ENCODE assay signal across 2 cellular contexts in the genomic region with DNA sequence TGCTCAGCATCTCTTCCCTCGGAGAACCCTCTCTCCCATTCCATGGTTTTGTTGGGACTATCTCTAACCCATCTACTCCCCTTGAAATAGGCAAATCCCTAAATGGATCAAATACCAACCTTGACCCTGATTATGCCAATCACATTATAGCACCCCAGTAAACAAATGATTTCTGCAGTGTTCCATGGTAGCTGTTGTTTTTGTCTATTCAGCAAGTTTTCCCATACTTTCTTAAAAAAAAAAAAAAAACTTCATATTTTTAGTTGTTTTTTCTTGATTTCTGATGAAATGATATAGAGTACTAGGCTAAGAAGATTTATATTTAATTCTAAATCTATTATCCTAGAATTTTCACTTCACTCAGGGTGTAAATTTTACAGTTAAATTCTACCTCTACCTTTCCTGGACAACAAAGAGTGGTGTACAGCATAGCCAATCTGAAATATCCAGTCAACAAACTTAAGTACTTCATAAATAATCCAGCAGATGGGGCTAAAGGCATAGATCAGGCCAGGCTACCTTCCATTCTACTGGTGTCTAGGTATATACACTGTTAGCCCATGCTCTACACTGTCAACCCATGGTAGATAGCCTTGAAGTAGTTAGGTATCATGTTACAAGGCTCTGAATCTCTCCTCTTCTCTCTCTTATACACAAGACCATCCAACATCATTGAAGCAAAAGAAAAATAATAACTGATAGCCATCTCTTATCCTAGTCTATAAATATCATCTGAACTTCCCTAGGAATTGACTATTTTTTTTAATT.
A peak's percentile ranks its signal among the peaks of the same experiment; 100 is the strongest.
TF ChIP-seq lines count a peak whose summit lies in the region.

No MANE protein-coding gene starts in this region.

TF ChIP-seq in Ishikawa, 13 proteins besides CTCF, POLR2A, EP300 and RAD21 (continued from another document):
- no peak for TF ChIP-seq FOXM1 (IDR thresholded peaks at IDR 0.05; ENCODE audit: borderline replicate concordance, low read depth)
- TF ChIP-seq, protein P1, sequence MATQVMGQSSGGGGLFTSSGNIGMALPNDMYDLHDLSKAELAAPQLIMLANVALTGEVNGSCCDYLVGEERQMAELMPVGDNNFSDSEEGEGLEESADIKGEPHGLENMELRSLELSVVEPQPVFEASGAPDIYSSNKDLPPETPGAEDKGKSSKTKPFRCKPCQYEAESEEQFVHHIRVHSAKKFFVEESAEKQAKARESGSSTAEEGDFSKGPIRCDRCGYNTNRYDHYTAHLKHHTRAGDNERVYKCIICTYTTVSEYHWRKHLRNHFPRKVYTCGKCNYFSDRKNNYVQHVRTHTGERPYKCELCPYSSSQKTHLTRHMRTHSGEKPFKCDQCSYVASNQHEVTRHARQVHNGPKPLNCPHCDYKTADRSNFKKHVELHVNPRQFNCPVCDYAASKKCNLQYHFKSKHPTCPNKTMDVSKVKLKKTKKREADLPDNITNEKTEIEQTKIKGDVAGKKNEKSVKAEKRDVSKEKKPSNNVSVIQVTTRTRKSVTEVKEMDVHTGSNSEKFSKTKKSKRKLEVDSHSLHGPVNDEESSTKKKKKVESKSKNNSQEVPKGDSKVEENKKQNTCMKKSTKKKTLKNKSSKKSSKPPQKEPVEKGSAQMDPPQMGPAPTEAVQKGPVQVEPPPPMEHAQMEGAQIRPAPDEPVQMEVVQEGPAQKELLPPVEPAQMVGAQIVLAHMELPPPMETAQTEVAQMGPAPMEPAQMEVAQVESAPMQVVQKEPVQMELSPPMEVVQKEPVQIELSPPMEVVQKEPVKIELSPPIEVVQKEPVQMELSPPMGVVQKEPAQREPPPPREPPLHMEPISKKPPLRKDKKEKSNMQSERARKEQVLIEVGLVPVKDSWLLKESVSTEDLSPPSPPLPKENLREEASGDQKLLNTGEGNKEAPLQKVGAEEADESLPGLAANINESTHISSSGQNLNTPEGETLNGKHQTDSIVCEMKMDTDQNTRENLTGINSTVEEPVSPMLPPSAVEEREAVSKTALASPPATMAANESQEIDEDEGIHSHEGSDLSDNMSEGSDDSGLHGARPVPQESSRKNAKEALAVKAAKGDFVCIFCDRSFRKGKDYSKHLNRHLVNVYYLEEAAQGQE (IDR thresholded peaks at IDR 0.05; ENCODE audit: low read depth): no peak
- TF ChIP-seq CEBPB (IDR thresholded peaks at IDR 0.05): no peak
- no peak for TF ChIP-seq EGR1 (IDR thresholded peaks at IDR 0.05)
- no peak for TF ChIP-seq TCF12 (IDR thresholded peaks at IDR 0.05; ENCODE audit: low read depth)
- no peak for TF ChIP-seq ZBTB7A (IDR thresholded peaks at IDR 0.05; ENCODE audit: low read depth)
- TF ChIP-seq TAF1 (IDR thresholded peaks at IDR 0.05; ENCODE audit: low read depth): no peak
- TF ChIP-seq, protein P2, sequence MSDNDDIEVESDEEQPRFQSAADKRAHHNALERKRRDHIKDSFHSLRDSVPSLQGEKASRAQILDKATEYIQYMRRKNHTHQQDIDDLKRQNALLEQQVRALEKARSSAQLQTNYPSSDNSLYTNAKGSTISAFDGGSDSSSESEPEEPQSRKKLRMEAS (IDR thresholded peaks at IDR 0.05): no peak
- no peak for TF ChIP-seq YY1 (IDR thresholded peaks at IDR 0.05; ENCODE audit: low read depth)

TF ChIP-seq in GM12878, 131 proteins besides CTCF, POLR2A, EP300 and RAD21 (continues in another document):
- TF ChIP-seq, protein P3, sequence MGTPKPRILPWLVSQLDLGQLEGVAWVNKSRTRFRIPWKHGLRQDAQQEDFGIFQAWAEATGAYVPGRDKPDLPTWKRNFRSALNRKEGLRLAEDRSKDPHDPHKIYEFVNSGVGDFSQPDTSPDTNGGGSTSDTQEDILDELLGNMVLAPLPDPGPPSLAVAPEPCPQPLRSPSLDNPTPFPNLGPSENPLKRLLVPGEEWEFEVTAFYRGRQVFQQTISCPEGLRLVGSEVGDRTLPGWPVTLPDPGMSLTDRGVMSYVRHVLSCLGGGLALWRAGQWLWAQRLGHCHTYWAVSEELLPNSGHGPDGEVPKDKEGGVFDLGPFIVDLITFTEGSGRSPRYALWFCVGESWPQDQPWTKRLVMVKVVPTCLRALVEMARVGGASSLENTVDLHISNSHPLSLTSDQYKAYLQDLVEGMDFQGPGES (IDR thresholded peaks at IDR 0.05): no peak
- no peak for TF ChIP-seq BMI1 (IDR thresholded peaks at IDR 0.05; ENCODE audit: borderline replicate concordance)
- no peak for TF ChIP-seq MYB (IDR thresholded peaks at IDR 0.05; ENCODE audit: borderline replicate concordance, low read depth, low read length)
- TF ChIP-seq NR2C1 (IDR thresholded peaks at IDR 0.05): no peak
- no peak for TF ChIP-seq DPF2 (IDR thresholded peaks at IDR 0.05)
- no peak for TF ChIP-seq RELA (IDR thresholded peaks at IDR 0.05; ENCODE audit: borderline replicate concordance, partially characterized antibody)
- no peak for TF ChIP-seq FOS (IDR thresholded peaks at IDR 0.05; ENCODE audit: borderline replicate concordance, extremely low read depth, insufficient read length)
- TF ChIP-seq MEF2B (IDR thresholded peaks at IDR 0.05; ENCODE audit: partially characterized antibody, poor library complexity, severe bottlenecking): no peak
- TF ChIP-seq MEF2A (IDR thresholded peaks at IDR 0.05; ENCODE audit: insufficient read depth, low read depth, low read length): no peak
- TF ChIP-seq TAF1 (IDR thresholded peaks at IDR 0.05; ENCODE audit: borderline replicate concordance, low read depth, low read length): no peak
- no peak for TF ChIP-seq GATAD2B (conservative IDR thresholded peaks at IDR 0.05; ENCODE audit: low read depth)
- no peak for TF ChIP-seq SRF (IDR thresholded peaks at IDR 0.05; ENCODE audit: low read depth in 2 of 2, low read length in 2 of 2)
- 0 out of 2 replicates have a peak, but pooled peaks have one; percentile 34 for TF ChIP-seq YY1 (IDR thresholded peaks at IDR 0.05; ENCODE audit: low read depth, low read length)
- TF ChIP-seq STAT3 (IDR thresholded peaks at IDR 0.05; ENCODE audit: low read depth, low read length): no peak
- no peak for TF ChIP-seq RAD51 (IDR thresholded peaks at IDR 0.05)
- TF ChIP-seq, protein P4, sequence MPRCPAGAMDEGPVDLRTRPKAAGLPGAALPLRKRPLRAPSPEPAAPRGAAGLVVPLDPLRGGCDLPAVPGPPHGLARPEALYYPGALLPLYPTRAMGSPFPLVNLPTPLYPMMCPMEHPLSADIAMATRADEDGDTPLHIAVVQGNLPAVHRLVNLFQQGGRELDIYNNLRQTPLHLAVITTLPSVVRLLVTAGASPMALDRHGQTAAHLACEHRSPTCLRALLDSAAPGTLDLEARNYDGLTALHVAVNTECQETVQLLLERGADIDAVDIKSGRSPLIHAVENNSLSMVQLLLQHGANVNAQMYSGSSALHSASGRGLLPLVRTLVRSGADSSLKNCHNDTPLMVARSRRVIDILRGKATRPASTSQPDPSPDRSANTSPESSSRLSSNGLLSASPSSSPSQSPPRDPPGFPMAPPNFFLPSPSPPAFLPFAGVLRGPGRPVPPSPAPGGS (IDR thresholded peaks at IDR 0.05; ENCODE audit: borderline replicate concordance, insufficient read depth, low read depth, low read length, poor library complexity, severe bottlenecking): no peak
- no peak for TF ChIP-seq NBN (IDR thresholded peaks at IDR 0.05)
- no peak for TF ChIP-seq HDGF (IDR thresholded peaks at IDR 0.05)
- TF ChIP-seq RUNX3 (IDR thresholded peaks at IDR 0.05; ENCODE audit: low read length): no peak
- no peak for TF ChIP-seq KLF5 (IDR thresholded peaks at IDR 0.05; ENCODE audit: partially characterized antibody)
- no peak for TF ChIP-seq NFIC (IDR thresholded peaks at IDR 0.05; ENCODE audit: low read depth, low read length)
- TF ChIP-seq PAX5 (IDR thresholded peaks at IDR 0.05; ENCODE audit: borderline replicate concordance, low read depth, low read length): no peak
- no peak for TF ChIP-seq TCF3 (IDR thresholded peaks at IDR 0.05; ENCODE audit: borderline replicate concordance, insufficient read depth, low read depth, low read length)
- TF ChIP-seq WRNIP1 (IDR thresholded peaks at IDR 0.05; ENCODE audit: borderline replicate concordance, low read depth, low read length): no peak
- TF ChIP-seq ETV6 (conservative IDR thresholded peaks at IDR 0.05 in 1 of 2, IDR thresholded peaks at IDR 0.05 in 1 of 2; ENCODE audit: borderline replicate concordance in 1 of 2, low read depth in 1 of 2): no peak
- no peak for TF ChIP-seq BCL11A (IDR thresholded peaks at IDR 0.05; ENCODE audit: low read depth, low read length)
- TF ChIP-seq, protein P5, sequence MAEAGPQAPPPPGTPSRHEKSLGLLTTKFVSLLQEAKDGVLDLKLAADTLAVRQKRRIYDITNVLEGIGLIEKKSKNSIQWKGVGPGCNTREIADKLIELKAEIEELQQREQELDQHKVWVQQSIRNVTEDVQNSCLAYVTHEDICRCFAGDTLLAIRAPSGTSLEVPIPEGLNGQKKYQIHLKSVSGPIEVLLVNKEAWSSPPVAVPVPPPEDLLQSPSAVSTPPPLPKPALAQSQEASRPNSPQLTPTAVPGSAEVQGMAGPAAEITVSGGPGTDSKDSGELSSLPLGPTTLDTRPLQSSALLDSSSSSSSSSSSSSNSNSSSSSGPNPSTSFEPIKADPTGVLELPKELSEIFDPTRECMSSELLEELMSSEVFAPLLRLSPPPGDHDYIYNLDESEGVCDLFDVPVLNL (IDR thresholded peaks at IDR 0.05; ENCODE audit: low read depth, low read length): no peak
- 0 out of 2 replicates have a peak, but pooled peaks have one; percentile 18 for TF ChIP-seq CBX5 (IDR thresholded peaks at IDR 0.05; ENCODE audit: low read depth)
- no peak for TF ChIP-seq EED (IDR thresholded peaks at IDR 0.05; ENCODE audit: low read depth)
- TF ChIP-seq IKZF1 (conservative IDR thresholded peaks at IDR 0.05): no peak
- TF ChIP-seq KAT2A (conservative IDR thresholded peaks at IDR 0.05; ENCODE audit: control insufficient read depth, low read depth, low read length): no peak
- TF ChIP-seq MYC (IDR thresholded peaks at IDR 0.05; ENCODE audit: insufficient read depth, insufficient read length, insufficient replicate concordance, low read length, severe bottlenecking): no peak
- TF ChIP-seq, protein P6, sequence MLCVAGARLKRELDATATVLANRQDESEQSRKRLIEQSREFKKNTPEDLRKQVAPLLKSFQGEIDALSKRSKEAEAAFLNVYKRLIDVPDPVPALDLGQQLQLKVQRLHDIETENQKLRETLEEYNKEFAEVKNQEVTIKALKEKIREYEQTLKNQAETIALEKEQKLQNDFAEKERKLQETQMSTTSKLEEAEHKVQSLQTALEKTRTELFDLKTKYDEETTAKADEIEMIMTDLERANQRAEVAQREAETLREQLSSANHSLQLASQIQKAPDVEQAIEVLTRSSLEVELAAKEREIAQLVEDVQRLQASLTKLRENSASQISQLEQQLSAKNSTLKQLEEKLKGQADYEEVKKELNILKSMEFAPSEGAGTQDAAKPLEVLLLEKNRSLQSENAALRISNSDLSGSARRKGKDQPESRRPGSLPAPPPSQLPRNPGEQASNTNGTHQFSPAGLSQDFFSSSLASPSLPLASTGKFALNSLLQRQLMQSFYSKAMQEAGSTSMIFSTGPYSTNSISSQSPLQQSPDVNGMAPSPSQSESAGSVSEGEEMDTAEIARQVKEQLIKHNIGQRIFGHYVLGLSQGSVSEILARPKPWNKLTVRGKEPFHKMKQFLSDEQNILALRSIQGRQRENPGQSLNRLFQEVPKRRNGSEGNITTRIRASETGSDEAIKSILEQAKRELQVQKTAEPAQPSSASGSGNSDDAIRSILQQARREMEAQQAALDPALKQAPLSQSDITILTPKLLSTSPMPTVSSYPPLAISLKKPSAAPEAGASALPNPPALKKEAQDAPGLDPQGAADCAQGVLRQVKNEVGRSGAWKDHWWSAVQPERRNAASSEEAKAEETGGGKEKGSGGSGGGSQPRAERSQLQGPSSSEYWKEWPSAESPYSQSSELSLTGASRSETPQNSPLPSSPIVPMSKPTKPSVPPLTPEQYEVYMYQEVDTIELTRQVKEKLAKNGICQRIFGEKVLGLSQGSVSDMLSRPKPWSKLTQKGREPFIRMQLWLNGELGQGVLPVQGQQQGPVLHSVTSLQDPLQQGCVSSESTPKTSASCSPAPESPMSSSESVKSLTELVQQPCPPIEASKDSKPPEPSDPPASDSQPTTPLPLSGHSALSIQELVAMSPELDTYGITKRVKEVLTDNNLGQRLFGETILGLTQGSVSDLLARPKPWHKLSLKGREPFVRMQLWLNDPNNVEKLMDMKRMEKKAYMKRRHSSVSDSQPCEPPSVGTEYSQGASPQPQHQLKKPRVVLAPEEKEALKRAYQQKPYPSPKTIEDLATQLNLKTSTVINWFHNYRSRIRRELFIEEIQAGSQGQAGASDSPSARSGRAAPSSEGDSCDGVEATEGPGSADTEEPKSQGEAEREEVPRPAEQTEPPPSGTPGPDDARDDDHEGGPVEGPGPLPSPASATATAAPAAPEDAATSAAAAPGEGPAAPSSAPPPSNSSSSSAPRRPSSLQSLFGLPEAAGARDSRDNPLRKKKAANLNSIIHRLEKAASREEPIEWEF (IDR thresholded peaks at IDR 0.05; ENCODE audit: insufficient replicate concordance, low read depth, low read length): no peak
- TF ChIP-seq CBFB (IDR thresholded peaks at IDR 0.05; ENCODE audit: low read depth): no peak
- no peak for TF ChIP-seq RCOR1 (conservative IDR thresholded peaks at IDR 0.05; ENCODE audit: low read depth, low read length)
- TF ChIP-seq CREB1 (IDR thresholded peaks at IDR 0.05; ENCODE audit: low read depth): no peak
- no peak for TF ChIP-seq ZZZ3 (IDR thresholded peaks at IDR 0.05; ENCODE audit: control insufficient read depth, insufficient read length, low read depth)
- TF ChIP-seq, protein P7, sequence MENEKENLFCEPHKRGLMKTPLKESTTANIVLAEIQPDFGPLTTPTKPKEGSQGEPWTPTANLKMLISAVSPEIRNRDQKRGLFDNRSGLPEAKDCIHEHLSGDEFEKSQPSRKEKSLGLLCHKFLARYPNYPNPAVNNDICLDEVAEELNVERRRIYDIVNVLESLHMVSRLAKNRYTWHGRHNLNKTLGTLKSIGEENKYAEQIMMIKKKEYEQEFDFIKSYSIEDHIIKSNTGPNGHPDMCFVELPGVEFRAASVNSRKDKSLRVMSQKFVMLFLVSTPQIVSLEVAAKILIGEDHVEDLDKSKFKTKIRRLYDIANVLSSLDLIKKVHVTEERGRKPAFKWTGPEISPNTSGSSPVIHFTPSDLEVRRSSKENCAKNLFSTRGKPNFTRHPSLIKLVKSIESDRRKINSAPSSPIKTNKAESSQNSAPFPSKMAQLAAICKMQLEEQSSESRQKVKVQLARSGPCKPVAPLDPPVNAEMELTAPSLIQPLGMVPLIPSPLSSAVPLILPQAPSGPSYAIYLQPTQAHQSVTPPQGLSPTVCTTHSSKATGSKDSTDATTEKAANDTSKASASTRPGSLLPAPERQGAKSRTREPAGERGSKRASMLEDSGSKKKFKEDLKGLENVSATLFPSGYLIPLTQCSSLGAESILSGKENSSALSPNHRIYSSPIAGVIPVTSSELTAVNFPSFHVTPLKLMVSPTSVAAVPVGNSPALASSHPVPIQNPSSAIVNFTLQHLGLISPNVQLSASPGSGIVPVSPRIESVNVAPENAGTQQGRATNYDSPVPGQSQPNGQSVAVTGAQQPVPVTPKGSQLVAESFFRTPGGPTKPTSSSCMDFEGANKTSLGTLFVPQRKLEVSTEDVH (IDR thresholded peaks at IDR 0.05; ENCODE audit: low read depth, partially characterized antibody): no peak
- TF ChIP-seq CREM (IDR thresholded peaks at IDR 0.05; ENCODE audit: low read depth): no peak
- TF ChIP-seq FOXM1 (IDR thresholded peaks at IDR 0.05; ENCODE audit: low read depth, low read length): 0 out of 2 replicates have a peak, but pooled peaks have one; percentile 23
- no peak for TF ChIP-seq JUNB (IDR thresholded peaks at IDR 0.05)
